ENCODE assay signal across 22 cellular contexts in genomic region chr4:761086-761485, GRCh38.
"Had no signal": no experiment of that assay in that cellular context is flagged by ENCODE, and none has a peak within 500 bp of the region (broad histone marks: within the 10 kb centered on the region; RNA-seq: fewer than 3 reads in every experiment).

No MANE protein-coding gene starts in this region.

- H3K4me3 ChIP-seq: esophagus muscularis mucosa, sigmoid colon, SJSA1, tibial nerve, uterus had no signal

- ATAC-seq: stimulated activated naive CD8-positive, alpha-beta T cell treated with anti-CD3 and anti-CD28 coated beads, Interleukin-15, Interleukin-2, amounts not matched to agents 100 U/mL and 50 U/mL, for 24 hours had no signal

- DNase-seq: activated CD4-positive, alpha-beta T cell treated with anti-CD3 and anti-CD28 coated beads for 1 hour; activated CD4-positive, alpha-beta T cell treated with anti-CD3 and anti-CD28 coated beads, Interleukin-2, amount 50 U/mL, for 4 hours; activated naive CD8-positive, alpha-beta T cell treated with anti-CD3 and anti-CD28 coated beads, Interleukin-2, amount 10 ng/mL, durations not matched to agents 7 days and 5 days; amygdala; brain microvascular endothelial cell; cerebellar nuclear complex; effector CD4-positive, alpha-beta T cell; hippocampal formation; mammary epithelial cell; naive B cell; sigmoid colon; stimulated activated CD4-positive, alpha-beta T cell treated with anti-CD3 and anti-CD28 coated beads, Interleukin-4, amount 100 ng/mL, for 4 hours; stimulated activated naive CD8-positive, alpha-beta T cell treated with anti-CD3 and anti-CD28 coated beads, Interleukin-15, Interleukin-2, amounts not matched to agents 100 U/mL and 50 U/mL, for 24 hours; substantia nigra; uterus; WERI-Rb-1 had no signal

- H3K27ac ChIP-seq: brain microvascular endothelial cell, esophagus muscularis mucosa, neutrophil, sigmoid colon, SJSA1, tibial nerve, uterus, WERI-Rb-1 had no signal

- H3K27me3 ChIP-seq: brain microvascular endothelial cell, esophagus muscularis mucosa, neutrophil, sigmoid colon, SJSA1, tibial nerve, uterus had no signal

- H3K36me3 ChIP-seq: uterus had no signal

- H3K4me3 Mint-ChIP-seq: activated naive CD8-positive, alpha-beta T cell treated with anti-CD3 and anti-CD28 coated beads, Interleukin-2, amount 10 ng/mL, durations not matched to agents 7 days and 5 days; activated T-helper 1 cell treated with anti-CD3 and anti-CD28 coated beads, Interleukin-12 subunit alpha, Interleukin-12 subunit beta, Interleukin-2, Interleukin-4 antibody, amounts not matched to agents 30 ng/mL and 10 ng/mL and 1 ng/mL, durations not matched to agents 14 hours and 24 hours and 36 hours; naive B cell; T-helper 1 cell treated with Interleukin-12 subunit alpha and Interleukin-12 subunit beta and Interleukin-4 antibody, amounts not matched to agents 30 μg/mL and 1 μg/mL, for 36 hours had no signal

- H3K27ac Mint-ChIP-seq: activated naive CD8-positive, alpha-beta T cell treated with anti-CD3 and anti-CD28 coated beads, Interleukin-2, amount 10 ng/mL, durations not matched to agents 7 days and 5 days; activated T-helper 1 cell treated with anti-CD3 and anti-CD28 coated beads, Interleukin-12 subunit alpha, Interleukin-12 subunit beta, Interleukin-2, Interleukin-4 antibody, amounts not matched to agents 30 ng/mL and 10 ng/mL and 1 ng/mL, durations not matched to agents 14 hours and 24 hours and 36 hours had no signal

- H3K9me3 ChIP-seq: neutrophil, sigmoid colon, SJSA1 had no signal

- H3K27me3 Mint-ChIP-seq: activated naive CD8-positive, alpha-beta T cell treated with anti-CD3 and anti-CD28 coated beads, Interleukin-2, amount 10 ng/mL, durations not matched to agents 7 days and 5 days; naive B cell had no signal

- H3K9me3 Mint-ChIP-seq: activated naive CD8-positive, alpha-beta T cell treated with anti-CD3 and anti-CD28 coated beads, Interleukin-2, amount 10 ng/mL, durations not matched to agents 7 days and 5 days; activated T-helper 1 cell treated with anti-CD3 and anti-CD28 coated beads, Interleukin-12 subunit alpha, Interleukin-12 subunit beta, Interleukin-2, Interleukin-4 antibody, amounts not matched to agents 30 ng/mL and 10 ng/mL and 1 ng/mL, durations not matched to agents 14 hours and 24 hours and 36 hours; T-helper 1 cell treated with Interleukin-12 subunit alpha and Interleukin-12 subunit beta and Interleukin-4 antibody, amounts not matched to agents 30 μg/mL and 1 μg/mL, for 36 hours had no signal

- H3K4me1 ChIP-seq: sigmoid colon, SJSA1, tibial nerve, uterus had no signal
